In genomic region chr14:95645016-95645996, GRCh38 we compare ENCODE assay signal across 2 cellular contexts.
TF ChIP-seq lines count a peak whose summit lies in the region.

No MANE protein-coding gene starts in this region.

TF ChIP-seq in K562, 482 proteins besides CTCF, POLR2A, EP300 and RAD21 (continues in another document):
- no peak for TF ChIP-seq ZNF407 (IDR thresholded peaks at IDR 0.05; ENCODE audit: low read depth)
- TF ChIP-seq NFYB (IDR thresholded peaks at IDR 0.05; ENCODE audit: extremely low read depth, insufficient read length), result peak; percentile 49

TF ChIP-seq in HEK293T, 16 proteins besides CTCF, POLR2A, EP300 and RAD21 (continued from another document):
- TF ChIP-seq SP1 (IDR thresholded peaks at IDR 0.05) (no peak), PKNOX1 (IDR thresholded peaks at IDR 0.05) (no peak)
